Comparison of ENCODE assay signal across 9 cellular contexts in genomic region chr7:130899638-130900401, GRCh38.
DNase-seq lines count a peak whose midpoint lies in the region; ATAC-seq, FAIRE-seq and TF ChIP-seq lines count a peak whose summit lies in the region.
"Had no signal": no experiment of that assay in that cellular context is flagged by ENCODE, and none has a peak within 500 bp of the region (broad histone marks: within the 10 kb centered on the region; RNA-seq: fewer than 3 reads in every experiment).

No MANE protein-coding gene starts in this region.

- H3K27ac ChIP-seq in colonic mucosa (peak overlapping the region; percentile 95), pancreas (peak overlapping the region in 3 of 4 donors; percentile 17 to 81 (median 77))

- no peaks in the 10 kb centered on the region for H3K36me3 ChIP-seq in colonic mucosa
- no peaks in the 10 kb centered on the region for H3K36me3 ChIP-seq in pancreas

- no peaks in the 10 kb centered on the region for H3K27me3 ChIP-seq in colonic mucosa
- no peaks in the 10 kb centered on the region for H3K27me3 ChIP-seq in pancreas

- H3K9me3 ChIP-seq in colonic mucosa (no peaks in the 10 kb centered on the region), pancreas (no peaks in the 10 kb centered on the region)

- peak overlapping the region in 1 of 2 donors; percentile 76 for H3K9ac ChIP-seq in colonic mucosa (ENCODE audit: low read depth in 2 of 2, low read length in 2 of 2)

- DNase-seq in DMS53 (lab: John Stamatoyannopoulos, UW) (peak; percentile 95), NCI-H69 (lab: John Stamatoyannopoulos, UW) (peak; percentile 12), colonic mucosa (peak; percentile 91), pancreas (peak in 3 of 6 donors; percentile 74 to 82 (median 81))
- no peak for DNase-seq in stimulated activated CD4-positive, alpha-beta T cell treated with anti-CD3 and anti-CD28 coated beads, Interleukin-1b, Interleukin-23, amount 100 ng/mL, for 48 hours
- DNase-seq in activated CD4-positive, CD25-positive, alpha-beta regulatory T cell (lab: John Stamatoyannopoulos, UW) = no peak
- DNase-seq: NCI-H524 had no signal

- 39 to 46% methylated on average over 15 of the region's 15 CpGs for WGBS in pancreas, 2 donors

- no peak for FAIRE-seq in pancreas (lab: Jason Lieb, UNC)

- H3K4me3 ChIP-seq in colonic mucosa (no peak overlapping the region), pancreas (no peak overlapping the region)

- peak; percentile 64 to 80 (median 74) for ATAC-seq in pancreas
- no peak for ATAC-seq in HG02642 (IDR thresholded peaks at IDR 0.05; ENCODE audit: poor library complexity, unreplicated experiment)
- ATAC-seq in GM21529 (IDR thresholded peaks at IDR 0.05; ENCODE audit: unreplicated experiment) = no peak

- H3K4me1 ChIP-seq in colonic mucosa (peaks cover 26% of the 10 kb centered on the region), pancreas (peaks cover 15 to 67% (median 27%) of the 10 kb centered on the region in 3 donors)

- TF ChIP-seq CTCF in colonic mucosa (IDR thresholded peaks at IDR 0.05) (no peak), pancreas (IDR thresholded peaks at IDR 0.05) (no peak)

- intact Hi-C loops in colonic mucosa (cut with DNase I) (loop anchor here (5.0 kb wide), 3 partner anchors 42 to 137 kb away; no protein-coding TSS in a partner anchor), pancreas (cut with DNase I) (loop anchor here in 1 of 3 donors (5.0 kb wide), 2 partner anchors 107 to 147 kb away; no protein-coding TSS in a partner anchor)

Comparison
In these comparisons a context has a peak if more than half of its experiments do, and no peak if none do; other contexts are left out.
1. DNase-seq: peak in DMS53 (single experiment), NCI-H69 (single experiment) and colonic mucosa (single experiment); none in stimulated activated CD4-positive, alpha-beta T cell treated with anti-CD3 and anti-CD28 coated beads, Interleukin-1b, Interleukin-23, amount 100 ng/mL, for 48 hours (single experiment) and activated CD4-positive, CD25-positive, alpha-beta regulatory T cell (0 of 4).
2. ATAC-seq: peak in pancreas (4 of 4); none in HG02642 (single experiment) and GM21529 (single experiment).